In the genomic region with DNA sequence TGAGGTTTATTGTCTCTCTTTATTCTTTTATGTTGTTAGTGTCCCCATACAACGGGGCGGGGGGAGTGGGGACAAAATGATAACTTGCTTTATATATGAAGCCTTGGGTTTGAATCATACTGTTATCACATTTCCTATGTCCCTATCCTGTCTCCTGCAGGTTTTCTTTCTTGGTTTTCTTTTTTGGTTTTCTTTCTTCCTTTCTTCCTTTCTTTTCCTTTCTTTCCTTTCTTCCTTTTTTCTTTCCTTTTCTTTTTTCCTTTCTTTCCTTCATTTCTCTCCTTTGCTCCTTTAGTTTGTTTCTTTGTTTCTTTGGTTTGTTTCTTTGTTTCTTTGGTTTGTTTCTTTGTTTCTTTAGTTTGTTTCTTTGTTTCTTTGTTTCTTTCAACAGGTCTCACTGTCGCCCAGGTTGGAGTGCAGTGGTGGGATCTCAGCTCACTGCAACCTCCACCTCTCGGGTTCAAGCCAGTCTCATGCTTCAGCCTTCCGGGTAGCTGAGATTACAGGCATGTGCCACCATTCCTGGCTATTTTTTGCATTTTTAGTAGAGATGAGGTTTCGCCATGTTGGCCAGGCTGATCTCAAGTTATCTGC, we compare ENCODE assay signal across 19 cellular contexts. TPM values are rescaled to one million over a fixed set of nuclear protein-coding genes. Genes with fewer than 3 reads are reported as not detected.
DNase-seq lines count a peak whose midpoint lies in the region; ATAC-seq and TF ChIP-seq lines count a peak whose summit lies in the region.
"Had no signal": no experiment of that assay in that cellular context is flagged by ENCODE, and none has a peak within 500 bp of the region (broad histone marks: within the 10 kb centered on the region; RNA-seq: fewer than 3 reads in every experiment).

No MANE protein-coding gene starts in this region.

- no peaks in the 10 kb centered on the region for H3F3A ChIP-seq in GM23338 (replicated peaks; ENCODE audit: low read depth)

- no peaks in the 10 kb centered on the region for H3K9me3 Mint-ChIP-seq in activated CD4-positive, alpha-beta T cell treated with anti-CD3 and anti-CD28 coated beads for 36 hours (ENCODE audit: low read depth)
- H3K9me3 Mint-ChIP-seq in GM23338, result no peaks in the 10 kb centered on the region
- H3K9me3 Mint-ChIP-seq in activated naive CD8-positive, alpha-beta T cell treated with anti-CD3 and anti-CD28 coated beads for 36 hours, result no peaks in the 10 kb centered on the region
- no peaks in the 10 kb centered on the region for H3K9me3 Mint-ChIP-seq in nephron
- H3K9me3 Mint-ChIP-seq: T-helper 1 cell treated with Interleukin-12 subunit alpha and Interleukin-12 subunit beta and Interleukin-4 antibody, amounts not matched to agents 30 μg/mL and 1 μg/mL, for 36 hours had no signal

- H3K36me3 Mint-ChIP-seq in activated CD4-positive, alpha-beta T cell treated with anti-CD3 and anti-CD28 coated beads for 36 hours (ENCODE audit: low read depth), result peaks cover 3% of the 10 kb centered on the region
- no peaks in the 10 kb centered on the region; the same call in 2 of the 3 replicates for H3K36me3 Mint-ChIP-seq in GM23338 (ENCODE audit: low read depth)
- peaks cover 8% of the 10 kb centered on the region for H3K36me3 Mint-ChIP-seq in activated naive CD8-positive, alpha-beta T cell treated with anti-CD3 and anti-CD28 coated beads for 36 hours
- H3K36me3 Mint-ChIP-seq in nephron (ENCODE audit: low read depth), result peaks cover 4% of the 10 kb centered on the region

- peaks cover 24% of the 10 kb centered on the region for H4K20me1 ChIP-seq in GM23338 (replicated peaks; ENCODE audit: insufficient read depth)

- CTCF ChIA-PET in activated CD4-positive, alpha-beta T cell treated with anti-CD3 and anti-CD28 coated beads for 36 hours (lab: Charles Lee), result interaction anchor here (1.4 kb wide), 1 partner anchor 9 kb away, joined by 6 read pairs; no protein-coding TSS in a partner anchor

- no peak for ATAC-seq in activated CD4-positive, alpha-beta T cell treated with anti-CD3 and anti-CD28 coated beads for 36 hours
- ATAC-seq in GM23338, result no peak
- no peak for ATAC-seq in GM21360 (IDR thresholded peaks at IDR 0.05; ENCODE audit: unreplicated experiment)
- ATAC-seq: psoas muscle had no signal

- no peaks in the 10 kb centered on the region for H3K27me3 Mint-ChIP-seq in activated CD4-positive, alpha-beta T cell treated with anti-CD3 and anti-CD28 coated beads for 36 hours
- H3K27me3 Mint-ChIP-seq in GM23338 (ENCODE audit: insufficient read depth, low read depth, poor library complexity), result peaks cover 4% of the 10 kb centered on the region
- H3K27me3 Mint-ChIP-seq in activated naive CD8-positive, alpha-beta T cell treated with anti-CD3 and anti-CD28 coated beads for 36 hours, result no peaks in the 10 kb centered on the region
- H3K27me3 Mint-ChIP-seq in nephron (ENCODE audit: low read depth), result no peaks in the 10 kb centered on the region

- H3K9me2 ChIP-seq in GM23338 (ENCODE audit: insufficient read depth), result no peaks in the 10 kb centered on the region

- no peak overlapping the region for H3K4me3 ChIP-seq in GM23338
- H3K4me3 ChIP-seq: BLaER1, esophagus squamous epithelium, HAP-1, left ventricle myocardium inferior, psoas muscle, spleen had no signal

- POLR2A ChIA-PET in activated CD4-positive, alpha-beta T cell treated with anti-CD3 and anti-CD28 coated beads for 36 hours (lab: Charles Lee), result no interaction called here

- H3K27me3 ChIP-seq in GM23338 (ENCODE audit: insufficient read depth), result no peaks in the 10 kb centered on the region
- H3K27me3 ChIP-seq: esophagus squamous epithelium, spleen had no signal

- no peak for DNase-seq in activated CD4-positive, alpha-beta T cell treated with anti-CD3 and anti-CD28 coated beads for 36 hours
- DNase-seq in activated CD4-positive, alpha-beta T cell treated with anti-CD3 and anti-CD28 coated beads for 4 hours, result no peak
- no peak for DNase-seq in GM23338 (ENCODE audit: low spot score)
- no peak for DNase-seq in activated naive CD8-positive, alpha-beta T cell treated with anti-CD3 and anti-CD28 coated beads for 36 hours
- DNase-seq in NCI-H82 treated with DMSO at 0.1 percent for 48 hours (lab: John Stamatoyannopoulos, UW; ENCODE audit: unreplicated experiment), result no peak
- DNase-seq in C1 segment of cervical spinal cord (lab: John Stamatoyannopoulos, UW), result no peak
- DNase-seq: 8988T, DMS53, esophagus squamous epithelium, left ventricle myocardium inferior, NCI-H1930, psoas muscle, Right ventricle myocardium superior, spleen had no signal

- H3K79me2 ChIP-seq in GM23338 (replicated peaks; ENCODE audit: insufficient read depth), result peaks cover 90% of the 10 kb centered on the region

- no peak overlapping the region for H3K27ac ChIP-seq in GM23338 (ENCODE audit: low read depth)
- H3K27ac ChIP-seq: BLaER1, esophagus squamous epithelium, left ventricle myocardium inferior, psoas muscle had no signal

- intact Hi-C loops in activated CD4-positive, alpha-beta T cell treated with anti-CD3 and anti-CD28 coated beads for 36 hours (cut with DNase I, micrococcal nuclease), result loop anchor here (10.0 kb wide), 4 partner anchors 468 to 1718 kb away; partner anchors contain the start of genes AFF2 (in 1 of the 2) and TMEM185A (in 1 of the 2)

- no peak overlapping the region for H2AFZ ChIP-seq in GM23338

- H3K4me1 Mint-ChIP-seq in activated CD4-positive, alpha-beta T cell treated with anti-CD3 and anti-CD28 coated beads for 36 hours, result peaks cover 53% of the 10 kb centered on the region
- H3K4me1 Mint-ChIP-seq in GM23338 (peaks cover 48% of the 10 kb centered on the region), nephron (peaks cover 49% of the 10 kb centered on the region)
- peaks cover 38% of the 10 kb centered on the region for H3K4me1 Mint-ChIP-seq in activated naive CD8-positive, alpha-beta T cell treated with anti-CD3 and anti-CD28 coated beads for 36 hours

- no peaks in the 10 kb centered on the region for H3K36me3 ChIP-seq in GM23338 (ENCODE audit: insufficient read depth)
- H3K36me3 ChIP-seq: BLaER1, esophagus squamous epithelium, HAP-1, left ventricle myocardium inferior, spleen had no signal

- H3K27ac Mint-ChIP-seq in activated CD4-positive, alpha-beta T cell treated with anti-CD3 and anti-CD28 coated beads for 36 hours, result peak overlapping the region; percentile 72
- H3K27ac Mint-ChIP-seq in GM23338, result peak overlapping the region; percentile 85
- H3K27ac Mint-ChIP-seq in activated naive CD8-positive, alpha-beta T cell treated with anti-CD3 and anti-CD28 coated beads for 36 hours, result peak overlapping the region; percentile 58
- H3K27ac Mint-ChIP-seq in nephron, result peak overlapping the region in 2 of 3 experiments; percentile 39 to 53
- H3K27ac Mint-ChIP-seq: T-helper 1 cell treated with Interleukin-12 subunit alpha and Interleukin-12 subunit beta and Interleukin-4 antibody, amounts not matched to agents 30 μg/mL and 1 μg/mL, for 36 hours had no signal

- peak overlapping the region; percentile 83; the same call in 1 of the 2 replicates for H3K4me2 ChIP-seq in GM23338

- peaks cover 42% of the 10 kb centered on the region for H3K4me1 ChIP-seq in GM23338 (ENCODE audit: insufficient read depth)

- TF ChIP-seq CTCF in GM23338 (conservative IDR thresholded peaks at IDR 0.05; ENCODE audit: low read depth in 2 of 2) (no peak), nephron (IDR thresholded peaks at IDR 0.05; ENCODE audit: unreplicated experiment in 3 of 3) (no peak)

- no peak overlapping the region for H3K4me3 Mint-ChIP-seq in activated CD4-positive, alpha-beta T cell treated with anti-CD3 and anti-CD28 coated beads for 36 hours
- H3K4me3 Mint-ChIP-seq in GM23338 (peak overlapping the region; percentile 41; the same call in 2 of the 3 replicates), nephron (peak overlapping the region; percentile 34 to 55 (median 37))
- no peak overlapping the region for H3K4me3 Mint-ChIP-seq in activated naive CD8-positive, alpha-beta T cell treated with anti-CD3 and anti-CD28 coated beads for 36 hours
- H3K4me3 Mint-ChIP-seq: T-helper 1 cell treated with Interleukin-12 subunit alpha and Interleukin-12 subunit beta and Interleukin-4 antibody, amounts not matched to agents 30 μg/mL and 1 μg/mL, for 36 hours had no signal

TF ChIP-seq in GM23338, 12 proteins besides CTCF, POLR2A, EP300 and RAD21 (continues in another document):
- no peak for TF ChIP-seq STAT1 (IDR thresholded peaks at IDR 0.05; ENCODE audit: unreplicated experiment)

RNA-seq across cellular contexts. Expression of gene FMR1, which starts 4.8 kb away (rescaled TPM):
- total RNA-seq in activated CD4-positive, alpha-beta T cell treated with anti-CD3 and anti-CD28 coated beads for 36 hours, result 10 to 100 TPM; 30.7 to 32.1 TPM
- 36.5 and 44.3 TPM in 2 replicates for total RNA-seq in GM23338 (2014; rRNA removed; shearing (Covaris generic))
- polyA plus RNA-seq in GM23338 (2016; fragmentation: Nextera tagmentation; extraction: Ambion mirVana), result 13.0 and 17.1 TPM in 2 replicates
- 10 to 100 TPM; 36.5 to 37.2 TPM for total RNA-seq in activated naive CD8-positive, alpha-beta T cell treated with anti-CD3 and anti-CD28 coated beads for 36 hours

Comparison
In these comparisons a context has a peak if more than half of its experiments do, and no peak if none do; other contexts are left out.
1. H3K4me3 Mint-ChIP-seq: peak in GM23338 (single experiment) and nephron (3 of 3); none in activated CD4-positive, alpha-beta T cell treated with anti-CD3 and anti-CD28 coated beads for 36 hours (single experiment) and activated naive CD8-positive, alpha-beta T cell treated with anti-CD3 and anti-CD28 coated beads for 36 hours (single experiment).
2. Peak in every context shown above with its lines, with median percentiles within 50 percentile points of each other: H3K27ac Mint-ChIP-seq.